1 cellular context compared by ENCODE assay signal in genomic region chr4:183129675-183130074, GRCh38.
TF ChIP-seq lines count a peak whose summit lies in the region.

No MANE protein-coding gene starts in this region.

TF ChIP-seq in GM23338, 12 proteins besides CTCF, POLR2A, EP300 and RAD21 (continued from another document):
- no peak for TF ChIP-seq ZNF114 (CRISPR knock-in tag; IDR thresholded peaks at IDR 0.05)
- no peak for TF ChIP-seq JUNB (IDR thresholded peaks at IDR 0.05; ENCODE audit: unreplicated experiment)
- no peak for TF ChIP-seq EZH2phosphoT487 (IDR thresholded peaks at IDR 0.05; ENCODE audit: unreplicated experiment)
- no peak for TF ChIP-seq NANOG (IDR thresholded peaks at IDR 0.05; ENCODE audit: borderline replicate concordance)
- TF ChIP-seq CREB1 (CRISPR knock-in tag; IDR thresholded peaks at IDR 0.05; ENCODE audit: low read depth), result no peak
- no peak for TF ChIP-seq POLR2AphosphoS5 (IDR thresholded peaks at IDR 0.05; ENCODE audit: low read depth)
- no peak for TF ChIP-seq ZNF331 (CRISPR knock-in tag; IDR thresholded peaks at IDR 0.05; ENCODE audit: low read depth)
- TF ChIP-seq, protein P1, sequence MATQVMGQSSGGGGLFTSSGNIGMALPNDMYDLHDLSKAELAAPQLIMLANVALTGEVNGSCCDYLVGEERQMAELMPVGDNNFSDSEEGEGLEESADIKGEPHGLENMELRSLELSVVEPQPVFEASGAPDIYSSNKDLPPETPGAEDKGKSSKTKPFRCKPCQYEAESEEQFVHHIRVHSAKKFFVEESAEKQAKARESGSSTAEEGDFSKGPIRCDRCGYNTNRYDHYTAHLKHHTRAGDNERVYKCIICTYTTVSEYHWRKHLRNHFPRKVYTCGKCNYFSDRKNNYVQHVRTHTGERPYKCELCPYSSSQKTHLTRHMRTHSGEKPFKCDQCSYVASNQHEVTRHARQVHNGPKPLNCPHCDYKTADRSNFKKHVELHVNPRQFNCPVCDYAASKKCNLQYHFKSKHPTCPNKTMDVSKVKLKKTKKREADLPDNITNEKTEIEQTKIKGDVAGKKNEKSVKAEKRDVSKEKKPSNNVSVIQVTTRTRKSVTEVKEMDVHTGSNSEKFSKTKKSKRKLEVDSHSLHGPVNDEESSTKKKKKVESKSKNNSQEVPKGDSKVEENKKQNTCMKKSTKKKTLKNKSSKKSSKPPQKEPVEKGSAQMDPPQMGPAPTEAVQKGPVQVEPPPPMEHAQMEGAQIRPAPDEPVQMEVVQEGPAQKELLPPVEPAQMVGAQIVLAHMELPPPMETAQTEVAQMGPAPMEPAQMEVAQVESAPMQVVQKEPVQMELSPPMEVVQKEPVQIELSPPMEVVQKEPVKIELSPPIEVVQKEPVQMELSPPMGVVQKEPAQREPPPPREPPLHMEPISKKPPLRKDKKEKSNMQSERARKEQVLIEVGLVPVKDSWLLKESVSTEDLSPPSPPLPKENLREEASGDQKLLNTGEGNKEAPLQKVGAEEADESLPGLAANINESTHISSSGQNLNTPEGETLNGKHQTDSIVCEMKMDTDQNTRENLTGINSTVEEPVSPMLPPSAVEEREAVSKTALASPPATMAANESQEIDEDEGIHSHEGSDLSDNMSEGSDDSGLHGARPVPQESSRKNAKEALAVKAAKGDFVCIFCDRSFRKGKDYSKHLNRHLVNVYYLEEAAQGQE (IDR thresholded peaks at IDR 0.05; ENCODE audit: unreplicated experiment), result no peak
- TF ChIP-seq, protein P2, sequence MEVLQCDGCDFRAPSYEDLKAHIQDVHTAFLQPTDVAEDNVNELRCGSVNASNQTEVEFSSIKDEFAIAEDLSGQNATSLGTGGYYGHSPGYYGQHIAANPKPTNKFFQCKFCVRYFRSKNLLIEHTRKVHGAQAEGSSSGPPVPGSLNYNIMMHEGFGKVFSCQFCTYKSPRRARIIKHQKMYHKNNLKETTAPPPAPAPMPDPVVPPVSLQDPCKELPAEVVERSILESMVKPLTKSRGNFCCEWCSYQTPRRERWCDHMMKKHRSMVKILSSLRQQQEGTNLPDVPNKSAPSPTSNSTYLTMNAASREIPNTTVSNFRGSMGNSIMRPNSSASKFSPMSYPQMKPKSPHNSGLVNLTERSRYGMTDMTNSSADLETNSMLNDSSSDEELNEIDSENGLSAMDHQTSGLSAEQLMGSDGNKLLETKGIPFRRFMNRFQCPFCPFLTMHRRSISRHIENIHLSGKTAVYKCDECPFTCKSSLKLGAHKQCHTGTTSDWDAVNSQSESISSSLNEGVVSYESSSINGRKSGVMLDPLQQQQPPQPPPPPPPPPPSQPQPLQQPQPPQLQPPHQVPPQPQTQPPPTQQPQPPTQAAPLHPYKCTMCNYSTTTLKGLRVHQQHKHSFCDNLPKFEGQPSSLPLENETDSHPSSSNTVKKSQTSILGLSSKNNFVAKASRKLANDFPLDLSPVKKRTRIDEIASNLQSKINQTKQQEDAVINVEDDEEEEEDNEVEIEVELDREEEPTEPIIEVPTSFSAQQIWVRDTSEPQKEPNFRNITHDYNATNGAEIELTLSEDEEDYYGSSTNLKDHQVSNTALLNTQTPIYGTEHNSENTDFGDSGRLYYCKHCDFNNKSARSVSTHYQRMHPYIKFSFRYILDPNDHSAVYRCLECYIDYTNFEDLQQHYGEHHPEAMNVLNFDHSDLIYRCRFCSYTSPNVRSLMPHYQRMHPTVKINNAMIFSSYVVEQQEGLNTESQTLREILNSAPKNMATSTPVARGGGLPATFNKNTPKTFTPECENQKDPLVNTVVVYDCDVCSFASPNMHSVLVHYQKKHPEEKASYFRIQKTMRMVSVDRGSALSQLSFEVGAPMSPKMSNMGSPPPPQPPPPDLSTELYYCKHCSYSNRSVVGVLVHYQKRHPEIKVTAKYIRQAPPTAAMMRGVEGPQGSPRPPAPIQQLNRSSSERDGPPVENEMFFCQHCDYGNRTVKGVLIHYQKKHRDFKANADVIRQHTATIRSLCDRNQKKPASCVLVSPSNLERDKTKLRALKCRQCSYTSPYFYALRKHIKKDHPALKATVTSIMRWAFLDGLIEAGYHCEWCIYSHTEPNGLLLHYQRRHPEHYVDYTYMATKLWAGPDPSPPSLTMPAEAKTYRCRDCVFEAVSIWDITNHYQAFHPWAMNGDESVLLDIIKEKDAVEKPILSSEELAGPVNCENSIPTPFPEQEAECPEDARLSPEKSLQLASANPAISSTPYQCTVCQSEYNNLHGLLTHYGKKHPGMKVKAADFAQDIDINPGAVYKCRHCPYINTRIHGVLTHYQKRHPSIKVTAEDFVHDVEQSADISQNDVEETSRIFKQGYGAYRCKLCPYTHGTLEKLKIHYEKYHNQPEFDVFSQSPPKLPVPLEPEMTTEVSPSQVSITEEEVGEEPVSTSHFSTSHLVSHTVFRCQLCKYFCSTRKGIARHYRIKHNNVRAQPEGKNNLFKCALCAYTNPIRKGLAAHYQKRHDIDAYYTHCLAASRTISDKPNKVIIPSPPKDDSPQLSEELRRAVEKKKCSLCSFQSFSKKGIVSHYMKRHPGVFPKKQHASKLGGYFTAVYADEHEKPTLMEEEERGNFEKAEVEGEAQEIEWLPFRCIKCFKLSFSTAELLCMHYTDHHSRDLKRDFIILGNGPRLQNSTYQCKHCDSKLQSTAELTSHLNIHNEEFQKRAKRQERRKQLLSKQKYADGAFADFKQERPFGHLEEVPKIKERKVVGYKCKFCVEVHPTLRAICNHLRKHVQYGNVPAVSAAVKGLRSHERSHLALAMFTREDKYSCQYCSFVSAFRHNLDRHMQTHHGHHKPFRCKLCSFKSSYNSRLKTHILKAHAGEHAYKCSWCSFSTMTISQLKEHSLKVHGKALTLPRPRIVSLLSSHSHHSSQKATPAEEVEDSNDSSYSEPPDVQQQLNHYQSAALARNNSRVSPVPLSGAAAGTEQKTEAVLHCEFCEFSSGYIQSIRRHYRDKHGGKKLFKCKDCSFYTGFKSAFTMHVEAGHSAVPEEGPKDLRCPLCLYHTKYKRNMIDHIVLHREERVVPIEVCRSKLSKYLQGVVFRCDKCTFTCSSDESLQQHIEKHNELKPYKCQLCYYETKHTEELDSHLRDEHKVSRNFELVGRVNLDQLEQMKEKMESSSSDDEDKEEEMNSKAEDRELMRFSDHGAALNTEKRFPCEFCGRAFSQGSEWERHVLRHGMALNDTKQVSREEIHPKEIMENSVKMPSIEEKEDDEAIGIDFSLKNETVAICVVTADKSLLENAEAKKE (CRISPR knock-in tag; IDR thresholded peaks at IDR 0.05), result no peak
